ENCODE assay signal across 8 cellular contexts in genomic region chr6:51959744-51960383, GRCh38.
DNase-seq lines count a peak whose midpoint lies in the region; ATAC-seq and TF ChIP-seq lines count a peak whose summit lies in the region.

No MANE protein-coding gene starts in this region.

- H3K27ac ChIP-seq in CD4-positive, alpha-beta T cell (ENCODE audit: low read depth, low read length), result no peak overlapping the region

- no peaks in the 10 kb centered on the region for H3K4me1 Mint-ChIP-seq in Calu3 (ENCODE audit: low read depth, unreplicated experiment)
- no peaks in the 10 kb centered on the region for H3K4me1 Mint-ChIP-seq in activated CD8-positive, alpha-beta T cell treated with anti-CD3 and anti-CD28 coated beads, Interleukin-2, amount 10 ng/mL, durations not matched to agents 7 days and 5 days (ENCODE audit: low read depth)
- H3K4me1 Mint-ChIP-seq in CD4-positive, alpha-beta T cell (ENCODE audit: low read depth), result no peaks in the 10 kb centered on the region

- H3K4me3 Mint-ChIP-seq in Calu3 (ENCODE audit: low read depth, unreplicated experiment), result no peak overlapping the region
- no peak overlapping the region for H3K4me3 Mint-ChIP-seq in activated CD8-positive, alpha-beta T cell treated with anti-CD3 and anti-CD28 coated beads, Interleukin-2, amount 10 ng/mL, durations not matched to agents 7 days and 5 days
- H3K4me3 Mint-ChIP-seq in CD4-positive, alpha-beta T cell, result no peak overlapping the region

- H3K9me3 ChIP-seq in CD4-positive, alpha-beta T cell (ENCODE audit: control insufficient read depth, low read length), result no peaks in the 10 kb centered on the region

- H3K27ac Mint-ChIP-seq in Calu3 (ENCODE audit: unreplicated experiment), result no peak overlapping the region
- H3K27ac Mint-ChIP-seq in activated CD8-positive, alpha-beta T cell treated with anti-CD3 and anti-CD28 coated beads, Interleukin-2, amount 10 ng/mL, durations not matched to agents 7 days and 5 days, result no peak overlapping the region
- no peak overlapping the region for H3K27ac Mint-ChIP-seq in CD4-positive, alpha-beta T cell

- DNase-seq in Calu3 (peak; percentile 65), NCI-H2227 (lab: John Stamatoyannopoulos, UW; ENCODE audit: unreplicated experiment) (peak; percentile 77), glomerular visceral epithelial cell (ENCODE audit: extremely low spot score) (peak; percentile 65), posterior vena cava (ENCODE audit: low spot score) (peak; percentile 87)
- DNase-seq in activated CD8-positive, alpha-beta T cell treated with anti-CD3 and anti-CD28 coated beads, Interleukin-2, amount 10 ng/mL, durations not matched to agents 7 days and 5 days, result peak; percentile 67
- DNase-seq in CD4-positive, alpha-beta T cell, result no peak

- POLR2A ChIA-PET in activated CD8-positive, alpha-beta T cell treated with anti-CD3 and anti-CD28 coated beads, Interleukin-2, amount 10 ng/mL, durations not matched to agents 7 days and 5 days (lab: Charles Lee), result no interaction called here
- POLR2A ChIA-PET in CD4-positive, alpha-beta T cell (lab: Charles Lee), result no interaction called here

- intact Hi-C loops in Calu3 (cut with micrococcal nuclease; ENCODE audit: unreplicated experiment) (loop anchor here (1.0 to 5.0 kb wide), 2 partner anchors 105 to 403 kb away; no protein-coding TSS in a partner anchor), posterior vena cava (cut with DNase I) (no loop called here)
- intact Hi-C loops in CD4-positive, alpha-beta T cell (cut with DNase I, micrococcal nuclease), result no loop called here

- no peaks in the 10 kb centered on the region for H3K27me3 Mint-ChIP-seq in Calu3 (ENCODE audit: unreplicated experiment)
- peaks cover 7% of the 10 kb centered on the region for H3K27me3 Mint-ChIP-seq in activated CD8-positive, alpha-beta T cell treated with anti-CD3 and anti-CD28 coated beads, Interleukin-2, amount 10 ng/mL, durations not matched to agents 7 days and 5 days (ENCODE audit: low read depth)
- H3K27me3 Mint-ChIP-seq in CD4-positive, alpha-beta T cell, result peaks cover 16% of the 10 kb centered on the region

- H3K9me3 Mint-ChIP-seq in Calu3 (ENCODE audit: low read depth, unreplicated experiment), result no peaks in the 10 kb centered on the region
- no peaks in the 10 kb centered on the region for H3K9me3 Mint-ChIP-seq in activated CD8-positive, alpha-beta T cell treated with anti-CD3 and anti-CD28 coated beads, Interleukin-2, amount 10 ng/mL, durations not matched to agents 7 days and 5 days (ENCODE audit: insufficient read depth)
- no peaks in the 10 kb centered on the region for H3K9me3 Mint-ChIP-seq in CD4-positive, alpha-beta T cell

- peak; percentile 59 for TF ChIP-seq CTCF in Calu3 (IDR thresholded peaks at IDR 0.05; ENCODE audit: unreplicated experiment)
- TF ChIP-seq CTCF in CD4-positive, alpha-beta T cell (IDR thresholded peaks at IDR 0.05), result no peak

- H3K27me3 ChIP-seq in CD4-positive, alpha-beta T cell (ENCODE audit: control insufficient read depth, insufficient read depth, low read length), result no peaks in the 10 kb centered on the region

- no TSS peak for BruUV-seq in Calu3 (replicated peaks; lab: Mats Ljungman, UMichigan)

- ATAC-seq in GM18907 (IDR thresholded peaks at IDR 0.05; ENCODE audit: unreplicated experiment) (peak; percentile 92), HG03159 (IDR thresholded peaks at IDR 0.05; ENCODE audit: unreplicated experiment) (peak; percentile 88)
- ATAC-seq in activated CD8-positive, alpha-beta T cell treated with anti-CD3 and anti-CD28 coated beads, Interleukin-2, amount 10 ng/mL, durations not matched to agents 7 days and 5 days, result no peak
- no peak for ATAC-seq in CD4-positive, alpha-beta T cell (ENCODE audit: poor library complexity)

- no peaks in the 10 kb centered on the region for H3K36me3 Mint-ChIP-seq in Calu3 (ENCODE audit: insufficient read depth, unreplicated experiment)
- no peaks in the 10 kb centered on the region for H3K36me3 Mint-ChIP-seq in activated CD8-positive, alpha-beta T cell treated with anti-CD3 and anti-CD28 coated beads, Interleukin-2, amount 10 ng/mL, durations not matched to agents 7 days and 5 days (ENCODE audit: low read depth)
- H3K36me3 Mint-ChIP-seq in CD4-positive, alpha-beta T cell (ENCODE audit: low read depth), result no peaks in the 10 kb centered on the region

- CTCF ChIA-PET in Calu3 (lab: Charles Lee), result interaction anchor here (0.6 to 1.2 kb wide), 4 partner anchors 9 to 106 kb away, joined by 3 to 5 read pairs (median 3); no protein-coding TSS in a partner anchor
- CTCF ChIA-PET in activated CD8-positive, alpha-beta T cell treated with anti-CD3 and anti-CD28 coated beads, Interleukin-2, amount 10 ng/mL, durations not matched to agents 7 days and 5 days (lab: Charles Lee), result interaction anchor here (0.7 to 1.9 kb wide), 5 partner anchors 9 to 106 kb away, joined by 3 to 7 read pairs (median 3); no protein-coding TSS in a partner anchor
- CTCF ChIA-PET in CD4-positive, alpha-beta T cell (lab: Charles Lee), result interaction anchor here (1.3 kb wide), 1 partner anchor 8 kb away, joined by 6 read pairs; no protein-coding TSS in a partner anchor

Comparison
In these comparisons a context has a peak if more than half of its experiments do, and no peak if none do; other contexts are left out.
1. DNase-seq: peak in Calu3 (single experiment), NCI-H2227 (single experiment), activated CD8-positive, alpha-beta T cell treated with anti-CD3 and anti-CD28 coated beads, Interleukin-2, amount 10 ng/mL, durations not matched to agents 7 days and 5 days (single experiment), glomerular visceral epithelial cell (single experiment) and posterior vena cava (single experiment); none in CD4-positive, alpha-beta T cell (0 of 10).
2. ATAC-seq: peak in GM18907 (single experiment) and HG03159 (single experiment); none in activated CD8-positive, alpha-beta T cell treated with anti-CD3 and anti-CD28 coated beads, Interleukin-2, amount 10 ng/mL, durations not matched to agents 7 days and 5 days (single experiment) and CD4-positive, alpha-beta T cell (single experiment).